ENCODE assay signal across 14 cellular contexts in genomic region chr10:66836057-66836456, GRCh38.
DNase-seq lines count a peak whose midpoint lies in the region; ATAC-seq and TF ChIP-seq lines count a peak whose summit lies in the region.
"Had no signal": no experiment of that assay in that cellular context is flagged by ENCODE, and none has a peak within 500 bp of the region (broad histone marks: within the 10 kb centered on the region; RNA-seq: fewer than 3 reads in every experiment).

No MANE protein-coding gene starts in this region.

- H3K36me3 ChIP-seq in SK-N-SH (replicated peaks in 1 of 2; ENCODE audit: control insufficient read depth in 1 of 2, insufficient read depth in 2 of 2, low read length in 1 of 2): no peaks in the 10 kb centered on the region
- H3K36me3 ChIP-seq: lower lobe of right lung, upper lobe of left lung had no signal

- no peaks in the 10 kb centered on the region for H3K9me3 ChIP-seq in SK-N-SH
- H3K9me3 ChIP-seq: lower lobe of right lung, upper lobe of left lung had no signal

- no peak for TF ChIP-seq CTCF in SK-N-SH (IDR thresholded peaks at IDR 0.05)
- TF ChIP-seq CTCF in mesothelial cell of epicardium (IDR thresholded peaks at IDR 0.05; ENCODE audit: unreplicated experiment): no peak

- H3F3A ChIP-seq in SK-N-SH (replicated peaks; ENCODE audit: insufficient read depth): no peaks in the 10 kb centered on the region

- peaks cover 4% of the 10 kb centered on the region for H3K27me3 Mint-ChIP-seq in mesothelial cell of epicardium (ENCODE audit: low read depth)
- H3K27me3 Mint-ChIP-seq in T-helper 2 cell treated with Interferon-gamma antibody and Interleukin-4, amounts not matched to agents 5 μg/mL and 100 μg/mL, for 36 hours (ENCODE audit: low read depth): no peaks in the 10 kb centered on the region

- intact Hi-C loops in left ventricle myocardium superior (cut with micrococcal nuclease) (no loop called here), left cardiac atrium (cut with DNase I) (no loop called here)

- no peak overlapping the region for H3K4me3 ChIP-seq in SK-N-SH (ENCODE audit: low read depth in 2 of 2, low read length in 1 of 2)
- H3K4me3 ChIP-seq: lower lobe of right lung, upper lobe of left lung had no signal

- no peak overlapping the region for H3K9ac ChIP-seq in SK-N-SH

- DNase-seq in left ventricle myocardium superior (no peak), left cardiac atrium (no peak), SK-N-SH (no peak), glomerular visceral epithelial cell (ENCODE audit: extremely low spot score) (peak; percentile 81), mesothelial cell of epicardium (ENCODE audit: low spot score in 2 of 2, unreplicated experiment in 2 of 2) (no peak)
- DNase-seq in T-helper 2 cell treated with Interferon-gamma antibody and Interleukin-4, amounts not matched to agents 5 μg/mL and 100 μg/mL, for 36 hours (ENCODE audit: low spot score): no peak
- DNase-seq: aorta; GDM1; lower lobe of right lung; NCI-H1436; NK-92 treated with Interleukin-12 subunit alpha and Interleukin-12 subunit beta, amount 100 ng/mL, for 24 hours; upper lobe of left lung had no signal

- H3K4me1 ChIP-seq in SK-N-SH (ENCODE audit: control insufficient read depth in 1 of 2, insufficient read depth in 2 of 2, low read depth in 1 of 2, low read length in 1 of 2): peaks cover 0 to 13% of the 10 kb centered on the region in 2 experiments; a peak in 1 of 4 replicates
- H3K4me1 ChIP-seq: lower lobe of right lung, upper lobe of left lung had no signal

- H3K4me2 ChIP-seq in SK-N-SH: peak overlapping the region; percentile 44; the same call in 1 of the 2 replicates

- H3K4me1 Mint-ChIP-seq in mesothelial cell of epicardium: peaks cover 32% of the 10 kb centered on the region
- H3K4me1 Mint-ChIP-seq in T-helper 2 cell treated with Interferon-gamma antibody and Interleukin-4, amounts not matched to agents 5 μg/mL and 100 μg/mL, for 36 hours (ENCODE audit: low read depth): no peaks in the 10 kb centered on the region

- H3K79me2 ChIP-seq in SK-N-SH (ENCODE audit: insufficient read depth): no peaks in the 10 kb centered on the region

- 0 out of 2 replicates have a peak overlapping the region, but pooled peaks have one; percentile 7 for H2AFZ ChIP-seq in SK-N-SH (ENCODE audit: low read depth)

- peak; percentile 46 for ATAC-seq in left ventricle myocardium superior
- no peak for ATAC-seq in left cardiac atrium
- no peak for ATAC-seq in GM19397 (IDR thresholded peaks at IDR 0.05; ENCODE audit: unreplicated experiment)
- no peak for ATAC-seq in GM21825 (IDR thresholded peaks at IDR 0.05; ENCODE audit: unreplicated experiment)

- H3K27ac Mint-ChIP-seq in mesothelial cell of epicardium: no peak overlapping the region
- H3K27ac Mint-ChIP-seq in T-helper 2 cell treated with Interferon-gamma antibody and Interleukin-4, amounts not matched to agents 5 μg/mL and 100 μg/mL, for 36 hours: no peak overlapping the region

- no peak overlapping the region for H3K4me3 Mint-ChIP-seq in mesothelial cell of epicardium
- H3K4me3 Mint-ChIP-seq in T-helper 2 cell treated with Interferon-gamma antibody and Interleukin-4, amounts not matched to agents 5 μg/mL and 100 μg/mL, for 36 hours: no peak overlapping the region

- no peaks in the 10 kb centered on the region for H3K9me3 Mint-ChIP-seq in mesothelial cell of epicardium
- no peaks in the 10 kb centered on the region for H3K9me3 Mint-ChIP-seq in T-helper 2 cell treated with Interferon-gamma antibody and Interleukin-4, amounts not matched to agents 5 μg/mL and 100 μg/mL, for 36 hours

- H4K20me1 ChIP-seq in SK-N-SH (ENCODE audit: insufficient read depth): no peaks in the 10 kb centered on the region

- CTCF ChIA-PET in SK-N-SH (lab: Yijun Ruan, JAX): no interaction called here

- TF ChIP-seq EP300 in SK-N-SH (IDR thresholded peaks at IDR 0.05; ENCODE audit: borderline replicate concordance in 1 of 2, low read depth in 1 of 2, low read length in 1 of 2): peak in 1 of 2 experiments; percentile 24; a peak in 1 of 4 replicates

- no peak overlapping the region for H3K27ac ChIP-seq in SK-N-SH (ENCODE audit: low read depth in 2 of 2, low read length in 1 of 2)
- H3K27ac ChIP-seq: lower lobe of right lung, upper lobe of left lung had no signal

- H3K36me3 Mint-ChIP-seq in mesothelial cell of epicardium: no peaks in the 10 kb centered on the region
- no peaks in the 10 kb centered on the region for H3K36me3 Mint-ChIP-seq in T-helper 2 cell treated with Interferon-gamma antibody and Interleukin-4, amounts not matched to agents 5 μg/mL and 100 μg/mL, for 36 hours (ENCODE audit: low read depth)

- 14% methylated on average over 1 of the region's 1 CpG for WGBS in SK-N-SH (ENCODE audit: low lambda C conversion rate)

- POLR2A ChIA-PET in SK-N-SH (lab: Yijun Ruan, JAX): no interaction called here

- no peak for TF ChIP-seq RAD21 in SK-N-SH (IDR thresholded peaks at IDR 0.05; ENCODE audit: low read length)

- no peaks in the 10 kb centered on the region for H3K27me3 ChIP-seq in SK-N-SH (ENCODE audit: insufficient read depth)
- H3K27me3 ChIP-seq: upper lobe of left lung had no signal

- no peaks in the 10 kb centered on the region for H3K9me2 ChIP-seq in SK-N-SH

TF ChIP-seq in SK-N-SH, 30 proteins besides CTCF, POLR2A, EP300 and RAD21:
- TF ChIP-seq MAX (IDR thresholded peaks at IDR 0.05; ENCODE audit: low read depth) (no peak), GATA2 (CRISPR knock-in tag; IDR thresholded peaks at IDR 0.05) (no peak), MEF2A (IDR thresholded peaks at IDR 0.05; ENCODE audit: borderline replicate concordance, low read depth) (no peak), JUND (IDR thresholded peaks at IDR 0.05) (peak; percentile 44), IRF3 (IDR thresholded peaks at IDR 0.05; ENCODE audit: low read depth, low read length) (no peak), FOSL2 (IDR thresholded peaks at IDR 0.05; ENCODE audit: borderline replicate concordance, low read depth) (peak; percentile 77), POLR2AphosphoS5 (IDR thresholded peaks at IDR 0.05; ENCODE audit: low read depth, low read length) (no peak), PBX3 (IDR thresholded peaks at IDR 0.05) (no peak), TEAD4 (IDR thresholded peaks at IDR 0.05; ENCODE audit: borderline replicate concordance, insufficient read depth) (0 out of 2 replicates have a peak, but pooled peaks have one; percentile 18), USF1 (IDR thresholded peaks at IDR 0.05; ENCODE audit: borderline replicate concordance, low read depth) (no peak), ZBTB33 (IDR thresholded peaks at IDR 0.05; ENCODE audit: borderline replicate concordance, low read depth) (no peak), ELF1 (IDR thresholded peaks at IDR 0.05) (peak; percentile 52; the same call in 1 of the 2 replicates), SMC3 (IDR thresholded peaks at IDR 0.05; ENCODE audit: low read depth, low read length) (no peak), SIN3A (IDR thresholded peaks at IDR 0.05; ENCODE audit: borderline replicate concordance, low read depth, low read length) (no peak), RFX5 (IDR thresholded peaks at IDR 0.05; ENCODE audit: low read length) (no peak), TCF12 (IDR thresholded peaks at IDR 0.05) (peak; percentile 51), NRF1 (IDR thresholded peaks at IDR 0.05; ENCODE audit: low read depth, low read length) (no peak)
TF ChIP-seq in SK-N-SH: peak in this region for 5.
